Comparison of ENCODE assay signal across 1 cellular context in genomic region chr21:34363733-34364132, GRCh38.
TF ChIP-seq lines count a peak whose summit lies in the region.

TSS of gene KCNE2 (plus strand) at chr21:34364006. CDS start at chr21:34370479, 6,473 bp downstream.

TF ChIP-seq in HepG2, 621 proteins besides CTCF, POLR2A, EP300 and RAD21 (continued from another document):
- no peak for TF ChIP-seq RFX3 (CRISPR knock-in tag; IDR thresholded peaks at IDR 0.05)
- TF ChIP-seq, protein P1, sequence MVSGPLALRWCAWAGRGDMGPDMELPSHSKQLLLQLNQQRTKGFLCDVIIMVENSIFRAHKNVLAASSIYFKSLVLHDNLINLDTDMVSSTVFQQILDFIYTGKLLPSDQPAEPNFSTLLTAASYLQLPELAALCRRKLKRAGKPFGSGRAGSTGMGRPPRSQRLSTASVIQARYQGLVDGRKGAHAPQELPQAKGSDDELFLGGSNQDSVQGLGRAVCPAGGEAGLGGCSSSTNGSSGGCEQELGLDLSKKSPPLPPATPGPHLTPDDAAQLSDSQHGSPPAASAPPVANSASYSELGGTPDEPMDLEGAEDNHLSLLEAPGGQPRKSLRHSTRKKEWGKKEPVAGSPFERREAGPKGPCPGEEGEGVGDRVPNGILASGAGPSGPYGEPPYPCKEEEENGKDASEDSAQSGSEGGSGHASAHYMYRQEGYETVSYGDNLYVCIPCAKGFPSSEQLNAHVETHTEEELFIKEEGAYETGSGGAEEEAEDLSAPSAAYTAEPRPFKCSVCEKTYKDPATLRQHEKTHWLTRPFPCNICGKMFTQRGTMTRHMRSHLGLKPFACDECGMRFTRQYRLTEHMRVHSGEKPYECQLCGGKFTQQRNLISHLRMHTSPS (CRISPR knock-in tag; IDR thresholded peaks at IDR 0.05; ENCODE audit: low read depth), result no peak
- TF ChIP-seq, protein P2, sequence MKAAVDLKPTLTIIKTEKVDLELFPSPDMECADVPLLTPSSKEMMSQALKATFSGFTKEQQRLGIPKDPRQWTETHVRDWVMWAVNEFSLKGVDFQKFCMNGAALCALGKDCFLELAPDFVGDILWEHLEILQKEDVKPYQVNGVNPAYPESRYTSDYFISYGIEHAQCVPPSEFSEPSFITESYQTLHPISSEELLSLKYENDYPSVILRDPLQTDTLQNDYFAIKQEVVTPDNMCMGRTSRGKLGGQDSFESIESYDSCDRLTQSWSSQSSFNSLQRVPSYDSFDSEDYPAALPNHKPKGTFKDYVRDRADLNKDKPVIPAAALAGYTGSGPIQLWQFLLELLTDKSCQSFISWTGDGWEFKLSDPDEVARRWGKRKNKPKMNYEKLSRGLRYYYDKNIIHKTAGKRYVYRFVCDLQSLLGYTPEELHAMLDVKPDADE (CRISPR knock-in tag; IDR thresholded peaks at IDR 0.05), result no peak
- no peak for TF ChIP-seq POGZ (CRISPR knock-in tag; IDR thresholded peaks at IDR 0.05)
- TF ChIP-seq, protein P3, sequence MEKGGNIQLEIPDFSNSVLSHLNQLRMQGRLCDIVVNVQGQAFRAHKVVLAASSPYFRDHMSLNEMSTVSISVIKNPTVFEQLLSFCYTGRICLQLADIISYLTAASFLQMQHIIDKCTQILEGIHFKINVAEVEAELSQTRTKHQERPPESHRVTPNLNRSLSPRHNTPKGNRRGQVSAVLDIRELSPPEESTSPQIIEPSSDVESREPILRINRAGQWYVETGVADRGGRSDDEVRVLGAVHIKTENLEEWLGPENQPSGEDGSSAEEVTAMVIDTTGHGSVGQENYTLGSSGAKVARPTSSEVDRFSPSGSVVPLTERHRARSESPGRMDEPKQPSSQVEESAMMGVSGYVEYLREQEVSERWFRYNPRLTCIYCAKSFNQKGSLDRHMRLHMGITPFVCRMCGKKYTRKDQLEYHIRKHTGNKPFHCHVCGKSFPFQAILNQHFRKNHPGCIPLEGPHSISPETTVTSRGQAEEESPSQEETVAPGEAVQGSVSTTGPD (CRISPR knock-in tag; IDR thresholded peaks at IDR 0.05), result no peak
- TF ChIP-seq MYC (CRISPR knock-in tag; IDR thresholded peaks at IDR 0.05; ENCODE audit: borderline replicate concordance), result no peak
- TF ChIP-seq RXRA (CRISPR knock-in tag; IDR thresholded peaks at IDR 0.05), result no peak
